ENCODE assay signal across 1 cellular context in genomic region chr18:58861853-58862252, GRCh38.
A peak's percentile ranks its signal among the peaks of the same experiment; 100 is the strongest.
TF ChIP-seq lines count a peak whose summit lies in the region.

No MANE protein-coding gene starts in this region.

TF ChIP-seq in GM23338, 12 proteins besides CTCF, POLR2A, EP300 and RAD21 (continued from another document):
- no peak for TF ChIP-seq ZNF462 (CRISPR knock-in tag; IDR thresholded peaks at IDR 0.05)
- TF ChIP-seq ETS1 (IDR thresholded peaks at IDR 0.05) = 0 out of 2 replicates have a peak, but pooled peaks have one; percentile 27
- peak; percentile 99 for TF ChIP-seq NANOG (IDR thresholded peaks at IDR 0.05; ENCODE audit: borderline replicate concordance)
- no peak for TF ChIP-seq STAT1 (IDR thresholded peaks at IDR 0.05; ENCODE audit: unreplicated experiment)
